ENCODE assay signal across 8 cellular contexts in the genomic region with DNA sequence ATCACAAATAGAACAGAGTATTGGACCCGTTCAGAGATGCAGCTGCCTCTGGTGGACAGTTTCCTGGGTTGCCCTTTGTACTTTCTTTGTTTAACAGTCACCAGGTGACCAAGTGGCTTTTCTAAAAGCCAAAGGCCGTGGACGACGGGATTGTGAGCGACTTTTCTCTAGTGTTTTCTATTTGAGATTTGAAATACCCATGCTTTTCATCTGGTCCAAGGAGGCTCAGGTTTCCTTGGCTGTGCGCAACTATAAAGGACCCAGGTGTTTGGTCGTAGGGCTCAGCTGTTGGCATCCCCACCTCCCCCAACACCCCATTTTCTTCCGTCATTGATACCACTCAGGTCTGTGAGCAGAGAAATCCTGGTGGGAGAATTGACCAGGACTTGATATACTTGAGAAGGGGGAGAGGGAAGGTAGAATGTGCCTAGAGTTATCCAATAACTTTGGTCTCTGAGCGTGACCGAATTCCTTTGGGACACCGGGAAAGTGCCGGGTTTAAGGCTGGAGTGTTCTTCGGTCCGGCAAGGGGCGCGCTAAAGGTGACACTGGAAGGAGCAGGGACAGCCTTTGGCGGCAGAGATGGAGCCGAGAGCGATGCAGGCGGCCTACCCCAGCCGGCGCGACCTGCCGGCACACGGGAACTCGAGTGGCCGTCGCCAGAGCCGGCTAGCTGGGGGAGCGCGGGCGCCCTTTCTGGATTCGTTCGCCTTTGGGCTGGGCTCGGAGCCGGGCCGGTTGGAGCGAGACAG.
DNase-seq lines count a peak whose midpoint lies in the region; ATAC-seq and TF ChIP-seq lines count a peak whose summit lies in the region.

No MANE protein-coding gene starts in this region.

- POLR2A ChIA-PET in naive thymus-derived CD4-positive, alpha-beta T cell (lab: Charles Lee) = interaction anchor here (0.5 to 2.2 kb wide), 2 partner anchors 9 to 15 kb away, joined by 5 to 9 read pairs; no protein-coding TSS in a partner anchor

- H3K9me3 ChIP-seq in colonic mucosa = no peaks in the 10 kb centered on the region
- no peaks in the 10 kb centered on the region for H3K9me3 ChIP-seq in naive thymus-derived CD4-positive, alpha-beta T cell (ENCODE audit: control insufficient read depth in 2 of 3, low read length in 3 of 3)

- CTCF ChIA-PET in naive thymus-derived CD4-positive, alpha-beta T cell (lab: Charles Lee) = no interaction called here

- ATAC-seq in naive thymus-derived CD4-positive, alpha-beta T cell = no peak
- ATAC-seq in HG03354 (IDR thresholded peaks at IDR 0.05; ENCODE audit: poor library complexity, severe bottlenecking, unreplicated experiment) = no peak
- ATAC-seq in sciatic nerve = no peak

- H3K36me3 Mint-ChIP-seq in naive thymus-derived CD4-positive, alpha-beta T cell = peaks cover 0 to 10% (median 6%) of the 10 kb centered on the region in 5 donors

- H3K36me3 ChIP-seq in colonic mucosa = no peaks in the 10 kb centered on the region
- H3K36me3 ChIP-seq in naive thymus-derived CD4-positive, alpha-beta T cell (ENCODE audit: control insufficient read depth in 2 of 3, insufficient read depth in 3 of 3, low read length in 3 of 3) = peaks cover 0 to 11% (median 8%) of the 10 kb centered on the region in 3 experiments

- DNase-seq in NCI-H1417 (lab: John Stamatoyannopoulos, UW) (peak; percentile 68 to 87 (median 87)), NCI-H1417 treated with DMSO at 0.1 percent for 48 hours (lab: John Stamatoyannopoulos, UW) (no peak), NCI-H2107 (lab: John Stamatoyannopoulos, UW) (peak; percentile 99), colonic mucosa (peak; percentile 51), sciatic nerve (ENCODE audit: low spot score) (no peak)
- no peak for DNase-seq in naive thymus-derived CD4-positive, alpha-beta T cell
- no peak for DNase-seq in effector CD8-positive, alpha-beta T cell (lab: John Stamatoyannopoulos, UW)

- peak overlapping the region; percentile 89 for H3K4me3 ChIP-seq in colonic mucosa
- peak overlapping the region; percentile 54 for H3K4me3 ChIP-seq in naive thymus-derived CD4-positive, alpha-beta T cell (ENCODE audit: low read length)

- peak overlapping the region in 8 of 9 donors; percentile 59 to 93 (median 77) for H3K27ac Mint-ChIP-seq in naive thymus-derived CD4-positive, alpha-beta T cell

- H3K4me1 ChIP-seq in colonic mucosa = peaks cover 4% of the 10 kb centered on the region
- peaks cover 16 to 34% of the 10 kb centered on the region in 2 donors for H3K4me1 ChIP-seq in naive thymus-derived CD4-positive, alpha-beta T cell (ENCODE audit: control insufficient read depth in 2 of 2, insufficient read depth in 2 of 2, low read length in 2 of 2)

- H3K4me3 Mint-ChIP-seq in naive thymus-derived CD4-positive, alpha-beta T cell = peak overlapping the region; percentile 88 to 94 (median 91)

- H3K9me3 Mint-ChIP-seq in naive thymus-derived CD4-positive, alpha-beta T cell = no peaks in the 10 kb centered on the region

- peak overlapping the region; percentile 80 to 84 for H3K9ac ChIP-seq in colonic mucosa (ENCODE audit: low read depth in 2 of 2, low read length in 2 of 2)

- intact Hi-C loops in colonic mucosa (cut with DNase I) (no loop called here), sciatic nerve (cut with DNase I) (no loop called here)
- intact Hi-C loops in naive thymus-derived CD4-positive, alpha-beta T cell (cut with micrococcal nuclease) = loop anchor here (2.0 to 10.0 kb wide), 6 partner anchors 13 to 533 kb away; partner anchors contain the start of genes MYCBP (in 1 of the 2) and NDUFS5 (in 1 of the 2)

- TF ChIP-seq CTCF in colonic mucosa (IDR thresholded peaks at IDR 0.05) = no peak

- peaks cover 34 to 72% (median 63%) of the 10 kb centered on the region in 7 donors for H3K4me1 Mint-ChIP-seq in naive thymus-derived CD4-positive, alpha-beta T cell

- H3K27me3 Mint-ChIP-seq in naive thymus-derived CD4-positive, alpha-beta T cell = no peaks in the 10 kb centered on the region

- H3K27ac ChIP-seq in colonic mucosa = peak overlapping the region; percentile 80
- peak overlapping the region; percentile 69 for H3K27ac ChIP-seq in naive thymus-derived CD4-positive, alpha-beta T cell (ENCODE audit: low read depth, low read length)

- no peaks in the 10 kb centered on the region for H3K27me3 ChIP-seq in colonic mucosa
- H3K27me3 ChIP-seq in naive thymus-derived CD4-positive, alpha-beta T cell (ENCODE audit: control insufficient read depth in 2 of 2, insufficient read depth in 2 of 2, low read length in 2 of 2) = no peaks in the 10 kb centered on the region

Comparison
In these comparisons a context has a peak if more than half of its experiments do, and no peak if none do; other contexts are left out.
1. DNase-seq: peak in NCI-H1417 (3 of 3), NCI-H2107 (single experiment) and colonic mucosa (single experiment); none in NCI-H1417 treated with DMSO at 0.1 percent for 48 hours (single experiment), naive thymus-derived CD4-positive, alpha-beta T cell (0 of 9), sciatic nerve (single experiment) and effector CD8-positive, alpha-beta T cell (single experiment).
2. intact Hi-C loops: an anchor here in naive thymus-derived CD4-positive, alpha-beta T cell (2.0 to 10.0 kb wide); none called in colonic mucosa and sciatic nerve.